21 cellular contexts compared by ENCODE assay signal in genomic region chr3:37170513-37170912, GRCh38. TPM values are rescaled to one million over a fixed set of nuclear protein-coding genes. Genes with fewer than 3 reads are reported as not detected.
A peak's percentile ranks its signal among the peaks of the same experiment; 100 is the strongest.
DNase-seq lines count a peak whose midpoint lies in the region; ATAC-seq and TF ChIP-seq lines count a peak whose summit lies in the region.
"Had no signal": no experiment of that assay in that cellular context is flagged by ENCODE, and none has a peak within 500 bp of the region (broad histone marks: within the 10 kb centered on the region; RNA-seq: fewer than 3 reads in every experiment).

No MANE protein-coding gene starts in this region.

- peaks cover 0 to 58% of the 10 kb centered on the region in 2 donors for H3K4me1 ChIP-seq in right atrium auricular region
- peaks cover 44 to 76% (median 64%) of the 10 kb centered on the region in 4 donors for H3K4me1 ChIP-seq in esophagus muscularis mucosa
- H3K4me1 ChIP-seq in neural progenitor cell: peaks cover 9% of the 10 kb centered on the region
- H3K4me1 ChIP-seq in vagina: peaks cover 63% of the 10 kb centered on the region

- no peak overlapping the region for H3K9ac ChIP-seq in neural progenitor cell

- DNase-seq in right atrium auricular region (ENCODE audit: low spot score): no peak
- no peak for DNase-seq in left ventricle myocardium superior
- no peak for DNase-seq in esophagus muscularis mucosa (ENCODE audit: extremely low spot score)
- DNase-seq in neural progenitor cell (ENCODE audit: low spot score): no peak
- no peak for DNase-seq in vagina (ENCODE audit: extremely low spot score in 2 of 2)
- no peak for DNase-seq in NCI-H146 treated with DMSO at 0.1 percent for 48 hours (lab: John Stamatoyannopoulos, UW; ENCODE audit: unreplicated experiment)
- DNase-seq in activated T-cell treated with anti-CD3 and anti-CD28 coated beads, Interleukin-2, amount 50 U/mL, for 48 hours: no peak
- DNase-seq: activated CD4-positive, alpha-beta T cell treated with anti-CD3 and anti-CD28 coated beads for 4 hours; C1 segment of cervical spinal cord; MG63; NCI-H1417 treated with DMSO at 0.1 percent for 48 hours; NCI-H526; nephron progenitor cell; stimulated activated CD4-positive, alpha-beta T cell treated with anti-CD3 and anti-CD28 coated beads, Interleukin-4, amount 100 ng/mL, for 4 hours; stomach had no signal

- H3K36me3 Mint-ChIP-seq in neural progenitor cell: peaks cover 13% of the 10 kb centered on the region

- peaks cover 31% of the 10 kb centered on the region for H4K20me1 ChIP-seq in neural progenitor cell (ENCODE audit: low read depth)

- H3K9me3 ChIP-seq in right atrium auricular region: no peaks in the 10 kb centered on the region
- H3K9me3 ChIP-seq in esophagus muscularis mucosa: no peaks in the 10 kb centered on the region
- no peaks in the 10 kb centered on the region for H3K9me3 ChIP-seq in neural progenitor cell (ENCODE audit: low read depth)
- H3K9me3 ChIP-seq in vagina: no peaks in the 10 kb centered on the region
- H3K9me3 ChIP-seq: A549, MG63, stomach had no signal

- peak overlapping the region; percentile 53 to 56 for H3K27ac ChIP-seq in right atrium auricular region
- H3K27ac ChIP-seq in esophagus muscularis mucosa (replicated peaks in 1 of 4): peak overlapping the region; percentile 40 to 66 (median 60)
- no peak overlapping the region for H3K27ac ChIP-seq in neural progenitor cell
- H3K27ac ChIP-seq in vagina: peak overlapping the region; percentile 10
- H3K27ac ChIP-seq: A549 had no signal

- 82% methylated on average over 9 of the region's 9 CpGs for WGBS in esophagus muscularis mucosa

- no peak overlapping the region for H3K4me3 ChIP-seq in right atrium auricular region
- H3K4me3 ChIP-seq in esophagus muscularis mucosa: no peak overlapping the region
- H3K4me3 ChIP-seq in neural progenitor cell: no peak overlapping the region
- no peak overlapping the region for H3K4me3 ChIP-seq in vagina
- H3K4me3 ChIP-seq: A549, MG63, stomach had no signal

- H3K9me3 Mint-ChIP-seq in neural progenitor cell: no peaks in the 10 kb centered on the region
- H3K9me3 Mint-ChIP-seq: activated naive CD4-positive, alpha-beta T cell treated with anti-CD3 and anti-CD28 coated beads, Interleukin-2, amount 50 U/mL, for 24 hours; activated T-helper 1 cell treated with anti-CD3 and anti-CD28 coated beads, Interleukin-12 subunit alpha, Interleukin-12 subunit beta, Interleukin-2, Interleukin-4 antibody, amounts not matched to agents 30 ng/mL and 10 ng/mL and 1 ng/mL, durations not matched to agents 14 hours and 24 hours and 36 hours; IgD-negative memory B cell had no signal

- H3K27ac Mint-ChIP-seq in neural progenitor cell: peak overlapping the region; percentile 14
- H3K27ac Mint-ChIP-seq: activated T-helper 1 cell treated with anti-CD3 and anti-CD28 coated beads, Interleukin-12 subunit alpha, Interleukin-12 subunit beta, Interleukin-2, Interleukin-4 antibody, amounts not matched to agents 30 ng/mL and 10 ng/mL and 1 ng/mL, durations not matched to agents 14 hours and 24 hours and 36 hours; IgD-negative memory B cell; nephron progenitor cell had no signal

- no peak for ATAC-seq in left ventricle myocardium superior
- no peak for ATAC-seq in GM21825 (IDR thresholded peaks at IDR 0.05; ENCODE audit: unreplicated experiment)
- ATAC-seq: A549 had no signal

- peaks cover 4% of the 10 kb centered on the region for H3F3A ChIP-seq in neural progenitor cell (ENCODE audit: low read depth)

- TF ChIP-seq POLR2A in esophagus muscularis mucosa (IDR thresholded peaks at IDR 0.05; ENCODE audit: low read depth) (no peak), vagina (IDR thresholded peaks at IDR 0.05) (no peak)

- H2AFZ ChIP-seq in neural progenitor cell (replicated peaks): no peak overlapping the region

- H3K27me3 Mint-ChIP-seq in neural progenitor cell (ENCODE audit: insufficient read depth, low read depth): no peaks in the 10 kb centered on the region
- H3K27me3 Mint-ChIP-seq: activated naive CD4-positive, alpha-beta T cell treated with anti-CD3 and anti-CD28 coated beads, Interleukin-2, amount 50 U/mL, for 24 hours; IgD-negative memory B cell; progenitor cell of endocrine pancreas had no signal

- peaks cover 18% of the 10 kb centered on the region for H3K4me1 Mint-ChIP-seq in neural progenitor cell

- peaks cover 6% of the 10 kb centered on the region for H3K36me3 ChIP-seq in right atrium auricular region
- peaks cover 0 to 17% (median 8%) of the 10 kb centered on the region in 4 donors for H3K36me3 ChIP-seq in esophagus muscularis mucosa
- H3K36me3 ChIP-seq in neural progenitor cell: no peaks in the 10 kb centered on the region
- H3K36me3 ChIP-seq in vagina: peaks cover 0 to 3% of the 10 kb centered on the region in 2 donors

- no peak overlapping the region for H3K4me3 Mint-ChIP-seq in neural progenitor cell
- H3K4me3 Mint-ChIP-seq: activated naive CD4-positive, alpha-beta T cell treated with anti-CD3 and anti-CD28 coated beads, Interleukin-2, amount 50 U/mL, for 24 hours; activated T-helper 1 cell treated with anti-CD3 and anti-CD28 coated beads, Interleukin-12 subunit alpha, Interleukin-12 subunit beta, Interleukin-2, Interleukin-4 antibody, amounts not matched to agents 30 ng/mL and 10 ng/mL and 1 ng/mL, durations not matched to agents 14 hours and 24 hours and 36 hours; IgD-negative memory B cell; nephron progenitor cell had no signal

- H3K27me3 ChIP-seq in right atrium auricular region (no peaks in the 10 kb centered on the region), esophagus muscularis mucosa (no peaks in the 10 kb centered on the region), neural progenitor cell (no peaks in the 10 kb centered on the region), vagina (no peaks in the 10 kb centered on the region)
- H3K27me3 ChIP-seq: MG63, stomach had no signal

- TF ChIP-seq EP300 in esophagus muscularis mucosa (IDR thresholded peaks at IDR 0.05): no peak

- peaks cover 55% of the 10 kb centered on the region for H3K79me2 ChIP-seq in neural progenitor cell (ENCODE audit: low read depth)

- TF ChIP-seq CTCF in right atrium auricular region (IDR thresholded peaks at IDR 0.05) (no peak), esophagus muscularis mucosa (IDR thresholded peaks at IDR 0.05) (no peak), neural progenitor cell (IDR thresholded peaks at IDR 0.05) (no peak), vagina (IDR thresholded peaks at IDR 0.05) (no peak)

- no peak overlapping the region for H3K4me2 ChIP-seq in neural progenitor cell

- intact Hi-C loops in left ventricle myocardium superior (cut with micrococcal nuclease) (no loop called here), esophagus muscularis mucosa (cut with DNase I) (no loop called here), vagina (cut with DNase I) (no loop called here)

RNA-seq across cellular contexts. Expression of gene LRRFIP2, which starts 3.9 kb away (rescaled TPM):
- total RNA-seq in right atrium auricular region (100 to 1,000 TPM in 1 of 2 donors, 10 to 100 TPM in 1; 82.3 to 142 TPM), left ventricle myocardium superior (137 TPM), esophagus muscularis mucosa (100 to 1,000 TPM in 1 of 4 donors, 10 to 100 TPM in 3; 76.9 to 104 (median 93.4) TPM), neural progenitor cell (ENCODE audit: low replicate concordance) (29.5 and 36.7 TPM in 2 replicates), vagina (74.2 TPM)
